ENCODE assay signal across 27 cellular contexts in genomic region chr6:47352966-47353365, GRCh38.
"Had no signal": no experiment of that assay in that cellular context is flagged by ENCODE, and none has a peak within 500 bp of the region (broad histone marks: within the 10 kb centered on the region; RNA-seq: fewer than 3 reads in every experiment).

No MANE protein-coding gene starts in this region.

- H3K4me1 ChIP-seq: adrenal gland, body of pancreas, colonic mucosa, esophagus squamous epithelium, gastroesophageal sphincter had no signal

- H2AFZ ChIP-seq: hepatocyte had no signal

- H3K4me3 ChIP-seq: adrenal gland, body of pancreas, colonic mucosa, esophagus squamous epithelium, gastroesophageal sphincter, heart right ventricle, hepatocyte had no signal

- H3K36me3 Mint-ChIP-seq: activated naive CD8-positive, alpha-beta T cell had no signal

- DNase-seq: activated CD4-positive, alpha-beta memory T cell treated with anti-CD3 and anti-CD28 coated beads, Interleukin-2, amount 10 ng/mL, durations not matched to agents 7 days and 5 days; activated CD4-positive, alpha-beta T cell treated with anti-CD3 and anti-CD28 coated beads for 36 hours; activated CD4-positive, alpha-beta T cell treated with anti-CD3 and anti-CD28 coated beads, Interleukin-2, amount 10 ng/mL, durations not matched to agents 24 days and 14 days; activated CD4-positive, alpha-beta T cell treated with anti-CD3 and anti-CD28 coated beads, Interleukin-2, amount 50 U/mL, for 4 hours; activated CD4-positive, CD25-positive, alpha-beta regulatory T cell; activated CD4-positive, CD25-positive, alpha-beta regulatory T cell treated with anti-CD3 and anti-CD28 coated beads, Interleukin-2, amount 50 U/mL, for 72 hours; activated CD8-positive, alpha-beta memory T cell treated with anti-CD3 and anti-CD28 coated beads, Interleukin-2, amount 50 U/mL, for 48 hours; activated gamma-delta T cell; activated naive CD4-positive, alpha-beta T cell treated with anti-CD3 and anti-CD28 coated beads, Interleukin-2, amount 50 U/mL, for 16 hours; activated naive CD4-positive, alpha-beta T cell treated with Interleukin-2 at 50 U/mL for 16 hours; activated naive CD8-positive, alpha-beta T cell treated with anti-CD3 and anti-CD28 coated beads, Interleukin-2, amount 50 U/mL, for 24 hours; activated T-cell treated with anti-CD3 and anti-CD28 coated beads for 4 hours; activated T-cell treated with anti-CD3 and anti-CD28 coated beads, Interleukin-2, amount 50 U/mL, for 24 hours; activated T-cell treated with anti-CD3 and anti-CD28 coated beads, Interleukin-2, amount 50 U/mL, for 72 hours; adrenal gland; amygdala; aorta; body of pancreas; colonic mucosa; effector CD8-positive, alpha-beta T cell; esophagus squamous epithelium; heart right ventricle; T-helper 2 cell had no signal

- H3K27ac Mint-ChIP-seq: activated CD4-positive, alpha-beta memory T cell treated with anti-CD3 and anti-CD28 coated beads, Interleukin-2, amount 10 ng/mL, durations not matched to agents 7 days and 5 days; activated CD4-positive, alpha-beta T cell treated with anti-CD3 and anti-CD28 coated beads for 36 hours; activated CD4-positive, alpha-beta T cell treated with anti-CD3 and anti-CD28 coated beads, Interleukin-2, amount 10 ng/mL, durations not matched to agents 24 days and 14 days; activated naive CD8-positive, alpha-beta T cell; activated naive CD8-positive, alpha-beta T cell treated with anti-CD3 and anti-CD28 coated beads, Interleukin-2, amount 50 U/mL, for 24 hours; activated T-cell treated with anti-CD3 and anti-CD28 coated beads, Interleukin-2, amount 50 U/mL, for 24 hours; activated T-cell treated with anti-CD3 and anti-CD28 coated beads, Interleukin-2, amount 50 U/mL, for 72 hours had no signal

- H3K9me3 ChIP-seq: adrenal gland, body of pancreas, colonic mucosa, esophagus squamous epithelium, gastroesophageal sphincter, heart right ventricle had no signal

- H3K4me3 Mint-ChIP-seq: activated CD4-positive, alpha-beta memory T cell treated with anti-CD3 and anti-CD28 coated beads, Interleukin-2, amount 10 ng/mL, durations not matched to agents 7 days and 5 days; activated CD4-positive, alpha-beta T cell treated with anti-CD3 and anti-CD28 coated beads for 36 hours; activated CD4-positive, alpha-beta T cell treated with anti-CD3 and anti-CD28 coated beads, Interleukin-2, amount 10 ng/mL, durations not matched to agents 24 days and 14 days; activated naive CD8-positive, alpha-beta T cell; activated naive CD8-positive, alpha-beta T cell treated with anti-CD3 and anti-CD28 coated beads, Interleukin-2, amount 50 U/mL, for 24 hours; activated T-cell treated with anti-CD3 and anti-CD28 coated beads, Interleukin-2, amount 50 U/mL, for 24 hours; activated T-cell treated with anti-CD3 and anti-CD28 coated beads, Interleukin-2, amount 50 U/mL, for 72 hours had no signal

- H3K27me3 ChIP-seq: adrenal gland, body of pancreas, colonic mucosa, gastroesophageal sphincter, hepatocyte had no signal

- H3K79me2 ChIP-seq: hepatocyte had no signal

- H3K36me3 ChIP-seq: adrenal gland, colonic mucosa, esophagus squamous epithelium, gastroesophageal sphincter, heart right ventricle had no signal

- H3K27ac ChIP-seq: adrenal gland, body of pancreas, colonic mucosa, epithelial cell of prostate, esophagus squamous epithelium, gastroesophageal sphincter, heart right ventricle, hepatocyte had no signal

- H3K4me2 ChIP-seq: hepatocyte had no signal

- ATAC-seq: activated CD4-positive, alpha-beta T cell treated with anti-CD3 and anti-CD28 coated beads for 36 hours; activated naive CD8-positive, alpha-beta T cell treated with anti-CD3 and anti-CD28 coated beads, Interleukin-2, amount 50 U/mL, for 24 hours; activated T-cell treated with anti-CD3 and anti-CD28 coated beads, Interleukin-2, amount 50 U/mL, for 72 hours; body of pancreas; gastroesophageal sphincter; heart right ventricle had no signal

- H3K4me1 Mint-ChIP-seq: activated CD4-positive, alpha-beta memory T cell treated with anti-CD3 and anti-CD28 coated beads, Interleukin-2, amount 10 ng/mL, durations not matched to agents 7 days and 5 days; activated CD4-positive, alpha-beta T cell treated with anti-CD3 and anti-CD28 coated beads for 36 hours; activated CD4-positive, alpha-beta T cell treated with anti-CD3 and anti-CD28 coated beads, Interleukin-2, amount 10 ng/mL, durations not matched to agents 24 days and 14 days had no signal

- H3K9me3 Mint-ChIP-seq: activated CD4-positive, alpha-beta memory T cell treated with anti-CD3 and anti-CD28 coated beads, Interleukin-2, amount 10 ng/mL, durations not matched to agents 7 days and 5 days; activated CD4-positive, alpha-beta T cell treated with anti-CD3 and anti-CD28 coated beads, Interleukin-2, amount 10 ng/mL, durations not matched to agents 24 days and 14 days; activated naive CD8-positive, alpha-beta T cell treated with anti-CD3 and anti-CD28 coated beads, Interleukin-2, amount 50 U/mL, for 24 hours; activated T-cell treated with anti-CD3 and anti-CD28 coated beads, Interleukin-2, amount 50 U/mL, for 24 hours; activated T-cell treated with anti-CD3 and anti-CD28 coated beads, Interleukin-2, amount 50 U/mL, for 72 hours had no signal
